Comparison of ENCODE assay signal across 9 cellular contexts in the genomic region with DNA sequence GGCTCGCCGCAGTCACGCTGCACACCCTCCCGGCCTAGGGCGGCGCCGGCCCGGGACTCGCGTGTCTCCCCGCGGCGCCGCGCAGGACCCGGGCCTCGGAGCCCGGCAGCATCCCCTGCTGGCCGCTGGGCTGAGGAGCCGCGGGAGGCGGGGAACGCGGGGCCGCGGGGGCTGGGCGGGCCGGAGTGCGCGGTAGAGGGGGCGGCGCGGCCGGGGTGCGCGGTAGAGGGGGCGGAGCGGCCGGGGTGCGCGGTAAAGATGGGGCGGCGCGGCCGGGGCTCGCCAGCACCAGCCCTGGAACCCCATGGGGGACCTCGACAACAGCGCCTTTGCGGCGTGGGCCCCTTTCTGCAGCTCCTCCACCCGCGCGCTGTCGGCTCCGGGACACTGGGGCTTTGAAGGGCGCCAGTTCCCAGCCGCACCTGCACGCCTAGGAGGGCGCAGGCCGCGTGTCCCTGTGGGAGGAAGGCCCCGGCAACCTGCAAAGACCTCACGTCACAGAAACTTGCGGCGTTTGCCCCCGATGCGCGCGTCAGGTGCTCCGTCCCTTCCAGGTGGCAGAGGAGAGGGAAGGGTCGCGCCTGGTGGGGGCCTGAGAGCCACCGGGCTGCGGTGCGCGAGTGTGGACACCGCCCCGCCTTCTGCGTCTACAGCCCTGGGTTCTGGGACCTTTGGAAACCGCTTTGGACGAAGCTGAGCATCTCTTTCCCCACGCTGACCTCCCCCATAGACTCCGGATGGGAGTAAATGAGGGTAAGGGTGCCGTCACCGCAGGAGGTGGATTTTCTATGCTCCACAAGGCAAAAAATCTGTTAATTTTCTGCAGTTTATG. TPM values are rescaled to one million over a fixed set of nuclear protein-coding genes. Genes with fewer than 3 reads are reported as not detected.
DNase-seq lines count a peak whose midpoint lies in the region; ATAC-seq, FAIRE-seq and TF ChIP-seq lines count a peak whose summit lies in the region.
"Had no signal": no experiment of that assay in that cellular context is flagged by ENCODE, and none has a peak within 500 bp of the region (broad histone marks: within the 10 kb centered on the region; RNA-seq: fewer than 3 reads in every experiment).

No MANE protein-coding gene starts in this region.

- in situ Hi-C loops in IMR-90 (cut with MboI; ENCODE audit: low sequenced_read_pairs): no loop called here

- no peaks in the 10 kb centered on the region for H3K79me1 ChIP-seq in IMR-90 (ENCODE audit: low read depth in 1 of 2, low read length in 2 of 2)

- no peak overlapping the region for H4K5ac ChIP-seq in IMR-90 (ENCODE audit: low read depth, low read length)

- H3K4me1 ChIP-seq in IMR-90 (ENCODE audit: control insufficient read depth, insufficient read depth, low read length) (peaks cover 5% of the 10 kb centered on the region; the same call in 1 of the 2 replicates), keratinocyte (ENCODE audit: control insufficient read depth, extremely low read depth, insufficient read depth, low read length) (no peaks in the 10 kb centered on the region), subcutaneous abdominal adipose tissue (ENCODE audit: control insufficient read depth in 5 of 5, insufficient read depth in 5 of 5, low read length in 5 of 5) (peaks cover 0 to 13% (median 11%) of the 10 kb centered on the region in 5 donors)
- H3K4me1 ChIP-seq: BLaER1 treated with 17β-estradiol and CSF1 and Interleukin-3, amounts not matched to agents 10 nM and 100 nM had no signal

- no peak overlapping the region for H2BK5ac ChIP-seq in IMR-90 (ENCODE audit: low read depth, low read length, poor library complexity, severe bottlenecking)

- H3K4me3 ChIP-seq in IMR-90 (ENCODE audit: insufficient read depth, low read depth, low read length) (peak overlapping the region; percentile 33; the same call in 1 of the 2 replicates), bronchial epithelial cell (ENCODE audit: low read depth, low read length) (peak overlapping the region; percentile 2), keratinocyte (ENCODE audit: control insufficient read depth in 2 of 3, extremely low read depth in 1 of 3, insufficient read depth in 2 of 3, low read depth in 1 of 3, low read length in 3 of 3) (no peak overlapping the region), subcutaneous abdominal adipose tissue (ENCODE audit: low read depth in 1 of 5, low read length in 5 of 5) (peak overlapping the region in 3 of 5 donors; percentile 35 to 58 (median 54))
- H3K4me3 ChIP-seq: BLaER1 treated with 17β-estradiol and CSF1 and Interleukin-3, amounts not matched to agents 10 nM and 100 nM had no signal

- H3K9me3 ChIP-seq in IMR-90 (ENCODE audit: control insufficient read depth, insufficient read depth, low read length) (no peaks in the 10 kb centered on the region), keratinocyte (ENCODE audit: control insufficient read depth, low read depth, low read length) (no peaks in the 10 kb centered on the region), subcutaneous abdominal adipose tissue (ENCODE audit: control insufficient read depth in 5 of 5, low read length in 5 of 5) (no peaks in the 10 kb centered on the region)

- FAIRE-seq in bronchial epithelial cell (lab: Jason Lieb, UNC): no peak
- FAIRE-seq in keratinocyte (lab: Jason Lieb, UNC): no peak

- dilution Hi-C loops in IMR-90 (cut with HindIII; ENCODE audit: low sequenced_read_pairs, unreplicated experiment): no loop called here
- dilution Hi-C loops in keratinocyte (cut with MboI; ENCODE audit: extremely low pct_ligation_motif_present, low sequenced_read_pairs): no loop called here

- peak overlapping the region; percentile 42 for H2AK9ac ChIP-seq in IMR-90 (replicated peaks; ENCODE audit: low read depth, low read length, poor library complexity)

- H4K91ac ChIP-seq in IMR-90 (ENCODE audit: insufficient read depth, low read depth, low read length): no peak overlapping the region

- H2BK15ac ChIP-seq in IMR-90 (ENCODE audit: low read depth, low read length): no peak overlapping the region

- peak overlapping the region; percentile 84 for H2AFZ ChIP-seq in IMR-90 (replicated peaks; ENCODE audit: low read length, poor library complexity)
- H2AFZ ChIP-seq in keratinocyte (ENCODE audit: control insufficient read depth, low read length): no peak overlapping the region

- H3K79me2 ChIP-seq in keratinocyte (ENCODE audit: control insufficient read depth, insufficient read depth, low read length): no peaks in the 10 kb centered on the region

- no peak overlapping the region for H2BK120ac ChIP-seq in IMR-90 (ENCODE audit: low read depth, low read length)

- H2BK20ac ChIP-seq in IMR-90 (ENCODE audit: low read depth, low read length): no peak overlapping the region

- 2% methylated on average over 7 of the region's 85 CpGs; no CpG with 5 or more reads in 1 of the 2 experiments for WGBS in IMR-90 (ENCODE audit: extremely low coverage in 2 of 2, insufficient read length in 1 of 2), 2 experiments

- H3K18ac ChIP-seq in IMR-90 (ENCODE audit: low read depth, low read length): no peak overlapping the region

- 0 out of 2 replicates have a peak, but pooled peaks have one; percentile 15 for TF ChIP-seq RAD21 in IMR-90 (IDR thresholded peaks at IDR 0.05; ENCODE audit: low read length)

- H4K8ac ChIP-seq in IMR-90 (ENCODE audit: low read depth in 2 of 2, low read length in 2 of 2): no peak overlapping the region

- H3K27ac ChIP-seq in IMR-90 (ENCODE audit: insufficient read depth, low read length) (no peak overlapping the region), keratinocyte (ENCODE audit: control insufficient read depth, insufficient read depth, low read length) (no peak overlapping the region), subcutaneous abdominal adipose tissue (ENCODE audit: low read depth, low read length) (no peak overlapping the region)
- H3K27ac ChIP-seq: BLaER1 treated with 17β-estradiol and CSF1 and Interleukin-3, amounts not matched to agents 10 nM and 100 nM had no signal

- H3K14ac ChIP-seq in IMR-90 (replicated peaks; ENCODE audit: low read depth, low read length): no peak overlapping the region

- DNase-seq in NCI-H1105 (lab: John Stamatoyannopoulos, UW): peak; percentile 4
- no peak for DNase-seq in NCI-H1105 treated with DMSO at 0.1 percent for 48 hours (lab: John Stamatoyannopoulos, UW)
- no peak for DNase-seq in IMR-90
- no peak for DNase-seq in bronchial epithelial cell (ENCODE audit: low read depth)
- DNase-seq in keratinocyte (ENCODE audit: low read depth, low spot score): no peak

- TF ChIP-seq POLR2A in IMR-90 (IDR thresholded peaks at IDR 0.05; ENCODE audit: low read depth, low read length): no peak

- H3K9ac ChIP-seq in IMR-90 (ENCODE audit: low read depth, low read length) (no peak overlapping the region), keratinocyte (ENCODE audit: control insufficient read depth, extremely low read depth, insufficient read depth, low read length) (no peak overlapping the region), subcutaneous abdominal adipose tissue (ENCODE audit: low read length in 5 of 5) (no peak overlapping the region)
- H3K9ac ChIP-seq: BLaER1 treated with 17β-estradiol and CSF1 and Interleukin-3, amounts not matched to agents 10 nM and 100 nM had no signal

- H2AK5ac ChIP-seq in IMR-90 (ENCODE audit: low read depth, low read length): no peak overlapping the region

- ATAC-seq in IMR-90 (ENCODE audit: low read depth) (peak; percentile 97), HG02588 (IDR thresholded peaks at IDR 0.05; ENCODE audit: unreplicated experiment) (no peak), GM18858 (IDR thresholded peaks at IDR 0.05; ENCODE audit: unreplicated experiment) (no peak)

- H3K36me3 ChIP-seq in IMR-90 (ENCODE audit: control insufficient read depth, insufficient read depth, low read length): no peaks in the 10 kb centered on the region
- H3K36me3 ChIP-seq in bronchial epithelial cell (ENCODE audit: control insufficient read depth, insufficient read depth, low read length): no peaks in the 10 kb centered on the region
- H3K36me3 ChIP-seq in keratinocyte (ENCODE audit: control insufficient read depth in 2 of 2, extremely low read depth in 1 of 2, insufficient read depth in 2 of 2, low read length in 2 of 2): no peaks in the 10 kb centered on the region
- no peaks in the 10 kb centered on the region for H3K36me3 ChIP-seq in subcutaneous abdominal adipose tissue (ENCODE audit: control insufficient read depth in 5 of 5, insufficient read depth in 5 of 5, low read length in 5 of 5)
- H3K36me3 ChIP-seq: BLaER1 treated with 17β-estradiol and CSF1 and Interleukin-3, amounts not matched to agents 10 nM and 100 nM had no signal

- no peak overlapping the region for H3K4ac ChIP-seq in IMR-90 (ENCODE audit: low read depth, low read length)

- H3K4me2 ChIP-seq in IMR-90 (ENCODE audit: low read depth, low read length) (peak overlapping the region; percentile 76; the same call in 1 of the 2 replicates), keratinocyte (ENCODE audit: control insufficient read depth, extremely low read depth, insufficient read depth, low read depth, low read length) (peak overlapping the region; percentile 25)
- H3K4me2 ChIP-seq: BLaER1 treated with 17β-estradiol and CSF1 and Interleukin-3, amounts not matched to agents 10 nM and 100 nM had no signal

- intact Hi-C loops in IMR-90 (cut with micrococcal nuclease): no loop called here

- CTCF ChIA-PET in IMR-90 (lab: Yijun Ruan, JAX): interaction anchor here (0.6 kb wide), 1 partner anchor 261 kb away, joined by 3 read pairs; no protein-coding TSS in a partner anchor

- H3K23ac ChIP-seq in IMR-90 (ENCODE audit: low read depth, low read length): no peak overlapping the region

- TF ChIP-seq CTCF in IMR-90 (conservative IDR thresholded peaks at IDR 0.05; ENCODE audit: low read depth, low read length) (peak; percentile 48), bronchial epithelial cell (IDR thresholded peaks at IDR 0.05; ENCODE audit: insufficient read depth, low read length, severe bottlenecking) (peak; percentile 28), keratinocyte (optimal IDR thresholded peaks at IDR 0.05 in 1 of 3, IDR thresholded peaks at IDR 0.05 in 1 of 3, conservative IDR thresholded peaks at IDR 0.05 in 1 of 3; ENCODE audit: extremely low read depth in 1 of 3, insufficient read depth in 2 of 3, low read length in 3 of 3) (peak in 2 of 3 experiments; percentile 22)

- no TSS peak for BruUV-seq in IMR-90 (replicated peaks; lab: Mats Ljungman, UMichigan)

- H3K9me1 ChIP-seq in IMR-90 (ENCODE audit: insufficient read depth, low read length) (no peaks in the 10 kb centered on the region), keratinocyte (ENCODE audit: control insufficient read depth, extremely low read depth, insufficient read depth, low read length) (no peaks in the 10 kb centered on the region)

- POLR2A ChIA-PET in IMR-90 (lab: Charles Lee; ENCODE audit: unreplicated experiment): no interaction called here

- H4K20me1 ChIP-seq in IMR-90 (ENCODE audit: insufficient read depth, low read length): no peaks in the 10 kb centered on the region
- no peaks in the 10 kb centered on the region for H4K20me1 ChIP-seq in keratinocyte (ENCODE audit: control insufficient read depth, extremely low read depth, insufficient read depth, low read length)
- H4K20me1 ChIP-seq: BLaER1 treated with 17β-estradiol and CSF1 and Interleukin-3, amounts not matched to agents 10 nM and 100 nM had no signal

- peaks cover 51% of the 10 kb centered on the region for H3K27me3 ChIP-seq in IMR-90 (ENCODE audit: control insufficient read depth, insufficient read depth, low read length)
- H3K27me3 ChIP-seq in bronchial epithelial cell (ENCODE audit: control insufficient read depth, insufficient read depth, low read length): peaks cover 12% of the 10 kb centered on the region
- peaks cover 49% of the 10 kb centered on the region for H3K27me3 ChIP-seq in keratinocyte (ENCODE audit: control insufficient read depth, extremely low read depth, insufficient read depth, low read length)
- peaks cover 7 to 43% (median 33%) of the 10 kb centered on the region in 5 donors for H3K27me3 ChIP-seq in subcutaneous abdominal adipose tissue (ENCODE audit: control insufficient read depth in 5 of 5, insufficient read depth in 4 of 5, low read length in 5 of 5)

- no peak overlapping the region for H3K56ac ChIP-seq in IMR-90 (ENCODE audit: extremely low read depth, insufficient read depth, low read length)

RNA-seq across cellular contexts. Expression of a gene that starts 49.6 kb away (rescaled TPM):
- total RNA-seq in IMR-90 (2012; rRNA removed): 51.1 and 55.5 TPM in 2 replicates
- polyA plus RNA-seq in IMR-90 (2012; rRNA removed): 55.6 and 61.1 TPM in 2 replicates
- polyA plus RNA-seq in IMR-90 (2012; cell fraction: cytosol; rRNA removed): 30.9 and 34.8 TPM in 2 replicates
- polyA plus RNA-seq in IMR-90 (2012; cell fraction: nucleus; rRNA removed; ENCODE audit: low replicate concordance): 63.5 and 104 TPM in 2 replicates
- total RNA-seq in bronchial epithelial cell: 78.5 and 81.0 TPM in 2 replicates
- 52.7 to 91.5 TPM (median 91.2 TPM) in 3 replicates for polyA plus RNA-seq in keratinocyte
- 102 TPM for polyA plus RNA-seq in keratinocyte (2011; ENCODE audit: low read depth)
- polyA plus RNA-seq in keratinocyte (2011; cell fraction: cytosol; rRNA removed): 61.2 and 71.7 TPM in 2 replicates
- polyA plus RNA-seq in keratinocyte (2011; cell fraction: nucleus; rRNA removed): 144 and 148 TPM in 2 replicates
- 45.7 and 78.3 TPM in 2 replicates for polyA plus RNA-seq in keratinocyte (2012; ENCODE audit: low replicate concordance)
- polyA minus RNA-seq in keratinocyte: 31.6 to 70.1 TPM (median 38.0 TPM) in 3 replicates
- polyA minus RNA-seq in keratinocyte (2011; cell fraction: cytosol; rRNA and poly(A)+ RNA removed): 47.0 TPM
- polyA minus RNA-seq in keratinocyte (2011; cell fraction: nucleus; rRNA and poly(A)+ RNA removed): 58.9 and 83.5 TPM in 2 replicates

RNA-seq across cellular contexts. Expression of a gene that starts 50.0 kb away (rescaled TPM):
- total RNA-seq in IMR-90 (2012; rRNA removed) (6.3 and 9.7 TPM in 2 replicates), bronchial epithelial cell (14.8 and 24.0 TPM in 2 replicates)
- polyA plus RNA-seq in IMR-90 (2012; rRNA removed) (18.2 and 20.5 TPM in 2 replicates), keratinocyte (17.0 to 52.0 TPM (median 35.4 TPM) in 3 replicates)
- 25.2 and 41.7 TPM in 2 replicates for polyA plus RNA-seq in IMR-90 (2012; cell fraction: cytosol; rRNA removed)
- polyA plus RNA-seq in IMR-90 (2012; cell fraction: nucleus; rRNA removed; ENCODE audit: low replicate concordance): 15.7 and 46.6 TPM in 2 replicates
- polyA plus RNA-seq in keratinocyte (2011; ENCODE audit: low read depth): 12.2 TPM
- polyA plus RNA-seq in keratinocyte (2011; cell fraction: cytosol; rRNA removed): 22.4 and 27.3 TPM in 2 replicates
- polyA plus RNA-seq in keratinocyte (2011; cell fraction: nucleus; rRNA removed): 23.8 and 25.5 TPM in 2 replicates
- 15.5 and 23.6 TPM in 2 replicates for polyA plus RNA-seq in keratinocyte (2012; ENCODE audit: low replicate concordance)
- polyA minus RNA-seq in keratinocyte: 25.0 to 39.1 TPM (median 32.7 TPM) in 3 replicates
- polyA minus RNA-seq in keratinocyte (2011; cell fraction: cytosol; rRNA and poly(A)+ RNA removed): 33.4 TPM
- 13.5 and 24.2 TPM in 2 replicates for polyA minus RNA-seq in keratinocyte (2011; cell fraction: nucleus; rRNA and poly(A)+ RNA removed)

Comparison
In these comparisons a context has a peak if more than half of its experiments do, and no peak if none do; other contexts are left out.
1. H3K4me3 ChIP-seq: peak in IMR-90 (single experiment), bronchial epithelial cell (single experiment) and subcutaneous abdominal adipose tissue (3 of 5); none in keratinocyte (0 of 3).
2. Peak in every context shown above with its lines, with median percentiles within 50 percentile points of each other: CTCF ChIP-seq.